Comparison of ENCODE assay signal across 29 cellular contexts in the genomic region with DNA sequence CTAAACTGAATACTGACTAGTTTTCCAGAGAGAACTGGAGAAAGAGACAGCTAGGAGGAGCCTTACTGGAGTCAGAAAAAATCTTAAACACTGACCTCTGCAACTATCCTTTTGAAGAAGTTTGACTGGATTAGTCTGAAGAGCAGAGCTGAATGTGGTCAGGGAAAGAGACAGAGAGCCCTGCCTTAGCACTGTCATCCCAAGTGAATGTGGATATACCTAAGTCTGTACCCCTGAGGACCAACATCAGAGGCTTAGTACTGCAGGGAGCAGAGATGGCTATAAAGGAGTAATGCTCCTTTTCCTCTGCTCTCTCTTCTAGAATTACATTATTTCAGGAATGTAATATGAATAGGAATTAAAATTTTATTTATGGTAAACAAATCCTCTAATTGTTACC.
"Had no signal": no experiment of that assay in that cellular context is flagged by ENCODE, and none has a peak within 500 bp of the region (broad histone marks: within the 10 kb centered on the region; RNA-seq: fewer than 3 reads in every experiment).

No MANE protein-coding gene starts in this region.

- H3K27ac Mint-ChIP-seq: immature natural killer cell; naive thymus-derived CD4-positive, alpha-beta T cell; natural killer cell treated with Interleukin-12 subunit alpha and Interleukin-12 subunit beta and Interleukin-15 and Interleukin-18, amount 100 ng/mL, for 72 hours; progenitor cell of endocrine pancreas; stimulated activated memory B cell treated with anti-CD40 and anti-IgM and Interleukin-4, amounts not matched to agents 10 μg/mL and 1 μg/mL and 100 μg/mL, for 72 hours; stimulated activated naive CD8-positive, alpha-beta T cell treated with anti-CD3 and anti-CD28 coated beads, Interleukin-15, amount 100 ng/mL, for 72 hours; type B pancreatic cell had no signal

- H3K4me3 ChIP-seq: left lung, lower lobe of right lung, mucosa of descending colon, ovary, right atrium auricular region, right lobe of liver, smooth muscle cell, tibial nerve, uterus had no signal

- ATAC-seq: left colon; left lung; lower lobe of right lung; mucosa of descending colon; naive thymus-derived CD4-positive, alpha-beta T cell; right lobe of liver; stimulated activated memory B cell treated with anti-CD40 and anti-IgM and Interleukin-4, amounts not matched to agents 10 μg/mL and 1 μg/mL and 100 μg/mL, for 72 hours; stimulated activated naive CD8-positive, alpha-beta T cell treated with anti-CD3 and anti-CD28 coated beads, Interleukin-15, amount 100 ng/mL, for 72 hours had no signal

- H3K36me3 Mint-ChIP-seq: immature natural killer cell; natural killer cell treated with Interleukin-12 subunit alpha and Interleukin-12 subunit beta and Interleukin-15 and Interleukin-18, amount 100 ng/mL, for 72 hours; stimulated activated memory B cell treated with anti-CD40 and anti-IgM and Interleukin-4, amounts not matched to agents 10 μg/mL and 1 μg/mL and 100 μg/mL, for 72 hours; type B pancreatic cell had no signal

- H3K27me3 Mint-ChIP-seq: naive thymus-derived CD4-positive, alpha-beta T cell; natural killer cell treated with Interleukin-12 subunit alpha and Interleukin-12 subunit beta and Interleukin-15 and Interleukin-18, amount 100 ng/mL, for 72 hours; progenitor cell of endocrine pancreas; stimulated activated memory B cell treated with anti-CD40 and anti-IgM and Interleukin-4, amounts not matched to agents 10 μg/mL and 1 μg/mL and 100 μg/mL, for 72 hours; stimulated activated naive CD8-positive, alpha-beta T cell treated with anti-CD3 and anti-CD28 coated beads, Interleukin-15, amount 100 ng/mL, for 72 hours had no signal

- H3K4me2 ChIP-seq: smooth muscle cell had no signal

- H3K4me1 ChIP-seq: left lung, lower lobe of right lung, right atrium auricular region, right lobe of liver, tibial nerve, uterus had no signal

- FAIRE-seq: islet of Langerhans, kidney had no signal

- H3K9me3 Mint-ChIP-seq: immature natural killer cell; naive thymus-derived CD4-positive, alpha-beta T cell; natural killer cell treated with Interleukin-12 subunit alpha and Interleukin-12 subunit beta and Interleukin-15 and Interleukin-18, amount 100 ng/mL, for 72 hours; stimulated activated memory B cell treated with anti-CD40 and anti-IgM and Interleukin-4, amounts not matched to agents 10 μg/mL and 1 μg/mL and 100 μg/mL, for 72 hours; stimulated activated naive CD8-positive, alpha-beta T cell treated with anti-CD3 and anti-CD28 coated beads, Interleukin-15, amount 100 ng/mL, for 72 hours; type B pancreatic cell had no signal

- DNase-seq: hippocampal formation; immature natural killer cell; kidney; left colon; left lung; lower lobe of right lung; mammary epithelial cell; mesenchymal stem cell; midbrain; mucosa of descending colon; naive thymus-derived CD4-positive, alpha-beta T cell; ovary; right lobe of liver; stimulated activated CD4-positive, alpha-beta T cell treated with anti-CD3 and anti-CD28 coated beads, Interleukin-1b, Interleukin-23, amount 100 ng/mL, for 48 hours; stimulated activated CD4-positive, alpha-beta T cell treated with anti-CD3 and anti-CD28 coated beads, Interleukin-2, amount 100 ng/mL, for 48 hours; stimulated activated CD4-positive, alpha-beta T cell treated with anti-CD3 and anti-CD28 coated beads, Interleukin-4, amount 100 ng/mL, for 4 hours; stimulated activated CD8-positive, alpha-beta memory T cell treated with anti-CD3 and anti-CD28 coated beads, Interleukin-4, amount 100 ng/mL, for 48 hours; stimulated activated naive CD4-positive, alpha-beta T cell treated with Interleukin-2 at 50 U/mL for 16 hours; stimulated activated naive CD8-positive, alpha-beta T cell treated with anti-CD3 and anti-CD28 coated beads, Interleukin-15, amount 100 ng/mL, for 72 hours; substantia nigra; uterus had no signal

- H3K4me1 Mint-ChIP-seq: immature natural killer cell; stimulated activated memory B cell treated with anti-CD40 and anti-IgM and Interleukin-4, amounts not matched to agents 10 μg/mL and 1 μg/mL and 100 μg/mL, for 72 hours; stimulated activated naive CD8-positive, alpha-beta T cell treated with anti-CD3 and anti-CD28 coated beads, Interleukin-15, amount 100 ng/mL, for 72 hours had no signal

- H3K9me3 ChIP-seq: left lung, lower lobe of right lung, mucosa of descending colon, ovary, right atrium auricular region, right lobe of liver, tibial nerve, uterus had no signal

- H3K36me3 ChIP-seq: left lung, lower lobe of right lung, ovary, right atrium auricular region, right lobe of liver, tibial nerve, uterus had no signal

- H3K27ac ChIP-seq: left lung, lower lobe of right lung, ovary, right atrium auricular region, right lobe of liver, tibial nerve, uterus had no signal

- H3K27me3 ChIP-seq: left lung, ovary, right atrium auricular region, right lobe of liver, tibial nerve, uterus had no signal

- H3K4me3 Mint-ChIP-seq: immature natural killer cell; naive thymus-derived CD4-positive, alpha-beta T cell; natural killer cell treated with Interleukin-12 subunit alpha and Interleukin-12 subunit beta and Interleukin-15 and Interleukin-18, amount 100 ng/mL, for 72 hours; stimulated activated memory B cell treated with anti-CD40 and anti-IgM and Interleukin-4, amounts not matched to agents 10 μg/mL and 1 μg/mL and 100 μg/mL, for 72 hours; stimulated activated naive CD8-positive, alpha-beta T cell treated with anti-CD3 and anti-CD28 coated beads, Interleukin-15, amount 100 ng/mL, for 72 hours; type B pancreatic cell had no signal
